14 cellular contexts compared by ENCODE assay signal in the genomic region with DNA sequence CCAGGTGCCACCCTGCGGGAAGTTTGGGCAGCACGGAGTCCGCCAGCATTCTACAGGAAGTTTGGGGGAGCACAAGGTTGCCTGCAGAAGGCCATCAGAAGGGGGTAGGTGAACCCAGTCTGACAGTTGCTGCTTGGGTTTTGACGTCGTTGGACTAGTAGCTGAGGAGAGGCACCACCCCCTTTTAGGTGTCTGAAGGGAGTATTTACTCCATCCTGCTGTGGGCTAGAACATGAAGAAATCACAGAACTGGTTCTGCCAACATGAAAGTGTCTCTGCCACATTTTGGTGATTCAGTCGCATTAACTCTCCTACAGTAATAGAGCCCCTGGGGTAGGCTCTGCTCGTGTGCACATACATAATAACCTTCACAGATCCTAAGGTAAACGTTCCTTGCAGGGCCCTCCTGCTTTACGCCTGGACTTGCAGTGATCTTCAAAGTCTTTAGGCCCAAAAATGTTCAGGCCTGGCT. TPM values are rescaled to one million over a fixed set of nuclear protein-coding genes. Genes with fewer than 3 reads are reported as not detected.
DNase-seq lines count a peak whose midpoint lies in the region; ATAC-seq and TF ChIP-seq lines count a peak whose summit lies in the region.
"Had no signal": no experiment of that assay in that cellular context is flagged by ENCODE, and none has a peak within 500 bp of the region (broad histone marks: within the 10 kb centered on the region; RNA-seq: fewer than 3 reads in every experiment).

No MANE protein-coding gene starts in this region.

- H3K4me1 Mint-ChIP-seq in neural crest cell = peaks cover 30% of the 10 kb centered on the region
- H3K4me1 Mint-ChIP-seq in type B pancreatic cell (ENCODE audit: unreplicated experiment) = peaks cover 30% of the 10 kb centered on the region
- H3K4me1 Mint-ChIP-seq in Calu3 (ENCODE audit: low read depth, unreplicated experiment) = peaks cover 14% of the 10 kb centered on the region

- H3K36me3 ChIP-seq in heart left ventricle = no peaks in the 10 kb centered on the region

- H3K4me3 ChIP-seq in heart left ventricle = peak overlapping the region in 10 of 12 donors; percentile 45 to 73 (median 64)

- H3K9me3 ChIP-seq in heart left ventricle = no peaks in the 10 kb centered on the region

- intact Hi-C loops in heart left ventricle (cut with DNase I) (loop anchor here in 8 of 10 donors (5.0 to 10.0 kb wide), 4 partner anchors 46 to 146 kb away; no protein-coding TSS in a partner anchor), left ventricle myocardium superior (cut with micrococcal nuclease) (no loop called here), Calu3 (cut with micrococcal nuclease; ENCODE audit: unreplicated experiment) (no loop called here)

- peaks cover 5 to 46% (median 31%) of the 10 kb centered on the region in 12 donors for H3K4me1 ChIP-seq in heart left ventricle

- H3K27ac Mint-ChIP-seq in neural crest cell (ENCODE audit: unreplicated experiment) = peak overlapping the region; percentile 78
- peak overlapping the region; percentile 65 for H3K27ac Mint-ChIP-seq in type B pancreatic cell
- no peak overlapping the region for H3K27ac Mint-ChIP-seq in Calu3 (ENCODE audit: unreplicated experiment)
- H3K27ac Mint-ChIP-seq: T-helper 2 cell treated with Interferon-gamma antibody and Interleukin-4, amounts not matched to agents 5 μg/mL and 100 μg/mL, for 36 hours had no signal

- BruUV-seq in Calu3 (replicated peaks; lab: Mats Ljungman, UMichigan) = no TSS peak

- H3K27me3 ChIP-seq in heart left ventricle = peaks cover 0 to 48% (median 0%) of the 10 kb centered on the region in 9 donors

- WGBS in heart left ventricle, 4 donors = 60 to 74% (median 66%) methylated on average over 9 of the region's 9 CpGs

- no peaks in the 10 kb centered on the region for H3K9me3 Mint-ChIP-seq in neural crest cell
- no peaks in the 10 kb centered on the region for H3K9me3 Mint-ChIP-seq in type B pancreatic cell
- H3K9me3 Mint-ChIP-seq in Calu3 (ENCODE audit: low read depth, unreplicated experiment) = no peaks in the 10 kb centered on the region
- H3K9me3 Mint-ChIP-seq: T-helper 2 cell treated with Interferon-gamma antibody and Interleukin-4, amounts not matched to agents 5 μg/mL and 100 μg/mL, for 36 hours had no signal

- H3K4me3 Mint-ChIP-seq in neural crest cell (peak overlapping the region; percentile 95), type B pancreatic cell (peak overlapping the region; percentile 91), Calu3 (ENCODE audit: low read depth, unreplicated experiment) (no peak overlapping the region)
- H3K4me3 Mint-ChIP-seq: T-helper 2 cell treated with Interferon-gamma antibody and Interleukin-4, amounts not matched to agents 5 μg/mL and 100 μg/mL, for 36 hours had no signal

- no peak for TF ChIP-seq POLR2A in heart left ventricle (IDR thresholded peaks at IDR 0.05)

- CTCF ChIA-PET in Calu3 (lab: Charles Lee) = no interaction called here

- DNase-seq in heart left ventricle = no peak
- no peak for DNase-seq in left ventricle myocardium superior
- DNase-seq in neural crest cell (ENCODE audit: low read depth, low spot score) = no peak
- no peak for DNase-seq in type B pancreatic cell (ENCODE audit: extremely low spot score, unreplicated experiment)
- no peak for DNase-seq in SKM-1 (lab: John Stamatoyannopoulos, UW; ENCODE audit: unreplicated experiment)
- no peak for DNase-seq in cerebellum (ENCODE audit: low spot score)
- no peak for DNase-seq in Calu3
- DNase-seq: NCI-H2081; OCI-M1; stimulated activated CD8-positive, alpha-beta memory T cell treated with anti-CD3 and anti-CD28 coated beads, Interleukin-4, amount 100 ng/mL, for 48 hours had no signal

- H3K27me3 Mint-ChIP-seq in neural crest cell (ENCODE audit: low read depth) = peaks cover 20% of the 10 kb centered on the region
- peaks cover 29% of the 10 kb centered on the region for H3K27me3 Mint-ChIP-seq in type B pancreatic cell
- H3K27me3 Mint-ChIP-seq in Calu3 (ENCODE audit: unreplicated experiment) = no peaks in the 10 kb centered on the region

- no peak for TF ChIP-seq CTCF in heart left ventricle (IDR thresholded peaks at IDR 0.05)
- TF ChIP-seq CTCF in neural crest cell (conservative IDR thresholded peaks at IDR 0.05) = no peak
- no peak for TF ChIP-seq CTCF in type B pancreatic cell (conservative IDR thresholded peaks at IDR 0.05)
- no peak for TF ChIP-seq CTCF in Calu3 (IDR thresholded peaks at IDR 0.05; ENCODE audit: unreplicated experiment)

- H3K36me3 Mint-ChIP-seq in neural crest cell (ENCODE audit: low read depth) (no peaks in the 10 kb centered on the region), type B pancreatic cell (peaks cover 4% of the 10 kb centered on the region), Calu3 (ENCODE audit: insufficient read depth, unreplicated experiment) (peaks cover 21% of the 10 kb centered on the region)

- H3K27ac ChIP-seq in heart left ventricle = peak overlapping the region in 11 of 12 donors; percentile 11 to 79 (median 70)

- no peak for ATAC-seq in heart left ventricle
- ATAC-seq in left ventricle myocardium superior = no peak
- ATAC-seq in esophagus mucosa = peak; percentile 83
- ATAC-seq: left lobe of liver had no signal

RNA-seq across cellular contexts. Expression of gene TRIL, which starts 0.9 kb away (rescaled TPM):
- total RNA-seq in heart left ventricle (1 to 10 TPM; 1.5 to 7.0 (median 3.2) TPM), left ventricle myocardium superior (2.4 TPM), esophagus mucosa (2.9 TPM), neural crest cell (60.7 and 61.5 TPM in 2 replicates), type B pancreatic cell (ENCODE audit: low replicate concordance) (3.9 and 42.9 TPM in 2 replicates), cerebellum (24.3 TPM), Calu3 (2022) (0.44 and 0.47 TPM in 2 replicates)
- polyA plus RNA-seq in heart left ventricle = 1 to 10 TPM in 1 of 2 donors, under 1 TPM in 1; 0.53 to 1.8 TPM
- total RNA-seq: activated CD8-positive, alpha-beta memory T cell treated with anti-CD3 and anti-CD28 coated beads for 36 hours had no signal

Comparison
In these comparisons a context has a peak if more than half of its experiments do, and no peak if none do; other contexts are left out.
1. intact Hi-C loops: an anchor here in heart left ventricle (5.0 to 10.0 kb wide); none called in left ventricle myocardium superior and Calu3.